ENCODE assay signal across 23 cellular contexts in the genomic region with DNA sequence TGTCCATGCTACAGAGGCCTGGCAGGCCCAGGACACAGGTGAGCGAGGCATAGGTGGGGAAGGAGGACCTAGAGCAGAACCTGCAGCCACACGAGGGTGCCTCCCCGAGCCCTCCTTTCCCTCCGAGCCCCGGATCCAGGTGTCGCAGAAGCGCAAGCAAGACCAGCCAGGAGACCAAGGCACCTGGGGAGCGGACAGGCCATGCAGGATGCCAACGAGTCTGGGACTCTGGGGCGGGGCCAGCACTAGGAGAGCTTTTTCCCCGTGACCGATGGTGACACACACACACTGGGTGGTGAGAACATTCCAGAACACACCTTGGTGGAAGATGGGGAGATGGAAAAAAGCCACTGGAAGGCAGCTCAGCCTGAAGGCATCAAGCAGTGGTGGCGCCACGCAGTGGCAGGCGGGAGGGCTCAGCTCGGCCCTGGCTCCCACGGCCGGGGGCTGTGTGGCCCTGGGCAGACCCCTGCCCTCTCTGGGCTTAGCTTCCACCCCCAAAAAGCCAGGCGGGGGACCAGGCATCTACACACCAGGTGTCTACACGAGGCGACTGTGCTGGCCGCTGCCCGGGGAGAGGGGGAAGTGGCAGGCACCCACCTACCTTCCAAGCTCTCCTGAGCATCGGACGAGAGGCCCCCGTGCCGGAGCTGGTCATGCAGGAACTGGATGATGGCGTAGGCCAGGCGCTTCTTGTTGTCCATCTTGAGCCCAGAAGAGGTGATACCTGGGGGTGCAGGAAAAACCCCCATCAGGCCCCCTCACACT.
"Had no signal": no experiment of that assay in that cellular context is flagged by ENCODE, and none has a peak within 500 bp of the region (broad histone marks: within the 10 kb centered on the region; RNA-seq: fewer than 3 reads in every experiment).

No MANE protein-coding gene starts in this region.

- H3K27ac Mint-ChIP-seq: activated naive CD4-positive, alpha-beta T cell treated with anti-CD3 and anti-CD28 coated beads, Interleukin-2, amount 50 U/mL, for 72 hours; brain; nephron; T-cell had no signal

- H3K4me3 ChIP-seq: right lobe of liver, transverse colon, uterus had no signal

- DNase-seq: activated CD4-positive, alpha-beta T cell treated with anti-CD3 and anti-CD28 coated beads, Interleukin-2, amount 50 U/mL, for 1 hour; activated CD4-positive, CD25-positive, alpha-beta regulatory T cell treated with anti-CD3 and anti-CD28 coated beads, Interleukin-2, amount 50 U/mL, for 72 hours; activated gamma-delta T cell treated with Interleukin-2 at 50 U/mL for 16 hours; activated T-cell treated with anti-CD3 and anti-CD28 coated beads, Interleukin-2, amount 50 U/mL, for 1 hour; aorta; dermis blood vessel endothelial cell; effector CD8-positive, alpha-beta T cell; foreskin melanocyte; glutamatergic neuron; midbrain; right lobe of liver; small intestine; stimulated activated CD4-positive, alpha-beta T cell treated with anti-CD3 and anti-CD28 coated beads, Interleukin-15, amount 100 ng/mL, for 24 hours; stimulated activated CD8-positive, alpha-beta memory T cell treated with anti-CD3 and anti-CD28 coated beads, Interleukin-4, amount 100 ng/mL, for 48 hours; stimulated activated naive B cell treated with anti-CD40 and anti-IgM and Interleukin-4, amounts not matched to agents 10 μg/mL and 1 μg/mL and 100 μg/mL, for 72 hours; T-cell; transverse colon; uterus; WERI-Rb-1 had no signal

- H3K4me1 ChIP-seq: parathyroid adenoma had no signal

- H3K27me3 ChIP-seq: right lobe of liver, transverse colon, uterus had no signal

- H3K36me3 ChIP-seq: uterus had no signal

- H3K27ac ChIP-seq: parathyroid adenoma, right lobe of liver, uterus, WERI-Rb-1 had no signal

- H3K36me3 Mint-ChIP-seq: activated naive CD4-positive, alpha-beta T cell treated with anti-CD3 and anti-CD28 coated beads, Interleukin-2, amount 50 U/mL, for 72 hours had no signal

- H3K4me3 Mint-ChIP-seq: brain; nephron; stimulated activated naive B cell treated with anti-CD40 and anti-IgM and Interleukin-4, amounts not matched to agents 10 μg/mL and 1 μg/mL and 100 μg/mL, for 72 hours; T-cell had no signal

- ATAC-seq: activated naive CD4-positive, alpha-beta T cell treated with anti-CD3 and anti-CD28 coated beads, Interleukin-2, amount 50 U/mL, for 72 hours; stimulated activated naive B cell treated with anti-CD40 and anti-IgM and Interleukin-4, amounts not matched to agents 10 μg/mL and 1 μg/mL and 100 μg/mL, for 72 hours; T-cell had no signal

- H3K9me3 ChIP-seq: right lobe of liver, transverse colon, uterus had no signal

- H3K27me3 Mint-ChIP-seq: brain; stimulated activated naive B cell treated with anti-CD40 and anti-IgM and Interleukin-4, amounts not matched to agents 10 μg/mL and 1 μg/mL and 100 μg/mL, for 72 hours; T-cell had no signal
